In the genomic region with DNA sequence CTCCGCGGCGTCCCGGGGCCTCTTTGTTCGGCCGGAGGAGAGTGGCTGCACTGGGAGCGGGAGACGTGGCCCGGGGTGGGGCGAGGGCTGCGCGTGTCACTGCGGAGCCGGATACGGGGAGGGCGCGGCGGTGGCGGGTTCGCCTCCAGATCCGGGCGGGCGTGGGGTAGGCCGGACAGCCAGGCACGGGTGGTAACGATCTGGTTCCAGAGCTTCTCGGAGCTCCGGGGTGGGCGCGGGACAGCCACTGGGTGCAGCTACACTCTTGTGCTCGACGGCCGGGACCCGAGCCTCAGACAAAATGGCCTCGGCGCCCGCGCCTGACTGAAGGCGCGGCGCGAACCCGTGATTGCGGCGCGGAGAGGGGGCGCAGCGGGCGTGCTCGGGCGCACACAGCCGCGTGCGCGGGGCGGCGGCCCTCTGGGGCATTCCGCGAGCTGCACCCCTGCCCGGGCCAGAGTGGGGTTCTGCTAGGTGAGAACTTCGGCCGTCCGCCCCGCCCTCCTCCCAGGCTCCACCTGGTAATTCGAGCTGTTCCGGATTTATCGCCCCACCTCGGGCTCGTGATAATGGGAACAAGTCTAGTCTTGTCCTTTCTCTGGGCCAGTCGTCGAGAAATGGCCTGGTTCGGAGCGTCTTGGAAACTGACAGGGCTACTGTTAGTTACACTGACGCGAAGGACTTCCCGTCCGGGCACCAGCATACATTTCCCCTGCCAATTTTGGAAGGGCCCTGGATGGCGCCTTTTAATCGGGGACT, we compare ENCODE assay signal across 8 cellular contexts. TPM values are rescaled to one million over a fixed set of nuclear protein-coding genes. Genes with fewer than 3 reads are reported as not detected.
DNase-seq lines count a peak whose midpoint lies in the region; ATAC-seq and TF ChIP-seq lines count a peak whose summit lies in the region.

No MANE protein-coding gene starts in this region.

- H3K27me3 Mint-ChIP-seq in glutamatergic neuron (ENCODE audit: unreplicated experiment), result peaks cover 12% of the 10 kb centered on the region

- H3K27me3 ChIP-seq in osteoblast (ENCODE audit: insufficient read depth, low read length), result no peaks in the 10 kb centered on the region
- H3K27me3 ChIP-seq in thyroid gland, result no peaks in the 10 kb centered on the region

- H3K4me3 Mint-ChIP-seq in glutamatergic neuron (ENCODE audit: unreplicated experiment), result peak overlapping the region; percentile 91

- peak overlapping the region; percentile 92 for H3K27ac ChIP-seq in osteoblast (ENCODE audit: low read depth, low read length)
- peak overlapping the region; percentile 99 to 100 (median 100) for H3K27ac ChIP-seq in thyroid gland

- peak overlapping the region; percentile 2 for H2AFZ ChIP-seq in osteoblast (ENCODE audit: low read length)

- peaks cover 55% of the 10 kb centered on the region for H3K79me2 ChIP-seq in osteoblast (ENCODE audit: insufficient read depth, low read length)

- intact Hi-C loops in thyroid gland (cut with DNase I), result no loop called here

- H3K4me2 ChIP-seq in osteoblast (ENCODE audit: insufficient read depth, low read length), result peak overlapping the region; percentile 94

- peaks cover 20% of the 10 kb centered on the region for H3K4me1 ChIP-seq in osteoblast (ENCODE audit: insufficient read depth, low read length)
- peaks cover 4 to 5% of the 10 kb centered on the region in 2 donors for H3K4me1 ChIP-seq in thyroid gland

- H3K4me3 ChIP-seq in osteoblast (ENCODE audit: insufficient read depth, low read length) (peak overlapping the region; percentile 90), thyroid gland (replicated peaks in 1 of 3) (peak overlapping the region; percentile 82 to 95 (median 83))

- DNase-seq in ELR (ENCODE audit: low read depth) (peak; percentile 60), Kasumi-1 (lab: John Stamatoyannopoulos, UW) (peak; percentile 39 to 58), SK-N-DZ (ENCODE audit: low spot score) (peak; percentile 31), glutamatergic neuron (peak; percentile 67), osteoblast (ENCODE audit: insufficient read length, low spot score, missing footprints) (peak; percentile 84), thyroid gland (peak; percentile 95 to 96)
- peak; percentile 66 for DNase-seq in activated naive CD4-positive, alpha-beta T cell treated with anti-CD3 and anti-CD28 coated beads, Interleukin-2, amount 50 U/mL, for 16 hours

- peak; percentile 84 to 99 for TF ChIP-seq POLR2A in thyroid gland (IDR thresholded peaks at IDR 0.05)

- H3K9me3 ChIP-seq in osteoblast (ENCODE audit: low read depth, low read length) (no peaks in the 10 kb centered on the region), thyroid gland (no peaks in the 10 kb centered on the region)

- WGBS in thyroid gland, 2 donors, result 0% methylated on average over 22 to 31 of the region's 79 CpGs

- H4K20me1 ChIP-seq in osteoblast (ENCODE audit: insufficient read depth, low read length), result peaks cover 37% of the 10 kb centered on the region

- peaks cover 21% of the 10 kb centered on the region for H3K36me3 ChIP-seq in osteoblast (ENCODE audit: insufficient read depth, low read length)
- peaks cover 8 to 14% of the 10 kb centered on the region in 2 donors for H3K36me3 ChIP-seq in thyroid gland

- peak; percentile 43 for ATAC-seq in GM21825 (IDR thresholded peaks at IDR 0.05; ENCODE audit: unreplicated experiment)

- peak overlapping the region; percentile 93 for H3K27ac Mint-ChIP-seq in glutamatergic neuron (ENCODE audit: unreplicated experiment)

- H3K36me3 Mint-ChIP-seq in glutamatergic neuron (ENCODE audit: unreplicated experiment), result no peaks in the 10 kb centered on the region

- peaks cover 15% of the 10 kb centered on the region for H3K9me3 Mint-ChIP-seq in glutamatergic neuron (ENCODE audit: unreplicated experiment)

- peak; percentile 8 for TF ChIP-seq CTCF in glutamatergic neuron (IDR thresholded peaks at IDR 0.05; ENCODE audit: partially characterized antibody, unreplicated experiment)
- no peak for TF ChIP-seq CTCF in osteoblast (IDR thresholded peaks at IDR 0.05; ENCODE audit: extremely low read depth, low read depth, low read length)
- TF ChIP-seq CTCF in thyroid gland (IDR thresholded peaks at IDR 0.05), result peak in 2 of 6 experiments; percentile 31 to 38

- H3K4me1 Mint-ChIP-seq in glutamatergic neuron (ENCODE audit: low read depth, unreplicated experiment), result peaks cover 7% of the 10 kb centered on the region

RNA-seq across cellular contexts. Expression of a gene that starts 1.0 kb away (rescaled TPM):
- 18.0 and 24.4 TPM in 2 replicates for polyA plus RNA-seq in SK-N-DZ (2014; cell fraction: cytosol; rRNA removed)
- polyA plus RNA-seq in SK-N-DZ (2014; cell fraction: nucleus; rRNA removed), result 14.3 and 36.3 TPM in 2 replicates
- total RNA-seq in glutamatergic neuron (ENCODE audit: unreplicated experiment) (87.9 TPM), osteoblast (24.2 and 46.0 TPM in 2 replicates), thyroid gland (10 to 100 TPM; 28.3 to 56.8 (median 33.2) TPM)

Comparison
In these comparisons a context has a peak if more than half of its experiments do, and no peak if none do; other contexts are left out.
1. Peak in every context shown above with its lines: DNase-seq, ATAC-seq, H3K4me3 ChIP-seq and H3K27ac ChIP-seq.
2. DNase-seq: peak in every context shown above with its lines; median percentile 96 in thyroid gland; 84 in osteoblast; 67 in glutamatergic neuron; 66 in activated naive CD4-positive, alpha-beta T cell treated with anti-CD3 and anti-CD28 coated beads, Interleukin-2, amount 50 U/mL, for 16 hours; 60 in ELR; 48 in Kasumi-1; 31 in SK-N-DZ.